ENCODE assay signal across 15 cellular contexts in the genomic region with DNA sequence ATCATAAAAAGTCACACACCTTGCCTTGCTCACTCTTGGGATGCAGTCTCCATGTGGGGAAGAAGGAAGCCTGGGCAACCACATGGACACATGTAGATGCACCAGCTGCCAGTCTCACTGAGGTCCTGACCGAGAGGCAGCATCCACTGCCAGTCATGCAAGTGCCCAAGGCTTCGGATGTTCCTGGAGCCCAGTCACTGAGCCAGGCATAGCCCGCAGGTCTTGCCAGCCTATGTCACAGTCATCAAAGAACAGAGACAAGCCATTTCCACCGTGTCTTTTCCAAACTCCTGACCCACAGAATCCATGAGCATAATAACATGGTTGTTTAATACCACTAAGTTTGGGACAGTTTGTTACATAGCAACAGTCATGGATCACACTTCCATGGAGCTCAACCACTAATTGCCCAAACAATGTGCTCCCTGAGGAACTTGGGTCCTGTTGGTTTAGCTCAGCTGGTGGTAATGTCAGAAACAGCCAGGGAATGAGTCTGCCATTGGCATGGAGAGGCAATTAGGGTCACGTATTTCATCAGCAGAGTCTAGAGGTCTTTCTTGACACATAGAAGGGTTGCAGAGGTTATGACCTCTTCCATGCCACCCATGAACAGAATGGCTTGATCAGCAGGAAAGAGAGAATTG. TPM values are rescaled to one million over a fixed set of nuclear protein-coding genes. Genes with fewer than 3 reads are reported as not detected.
DNase-seq lines count a peak whose midpoint lies in the region; ATAC-seq lines count a peak whose summit lies in the region.
"Had no signal": no experiment of that assay in that cellular context is flagged by ENCODE, and none has a peak within 500 bp of the region (broad histone marks: within the 10 kb centered on the region; RNA-seq: fewer than 3 reads in every experiment).

No MANE protein-coding gene starts in this region.

- peaks cover 99% of the 10 kb centered on the region for H3K79me2 ChIP-seq in ACC112 (ENCODE audit: control insufficient read depth, insufficient read depth, low read length, unreplicated experiment)

- H3K27me3 ChIP-seq in ACC112 (ENCODE audit: insufficient read depth, low read length) = no peaks in the 10 kb centered on the region

- no peak overlapping the region for H2AFZ ChIP-seq in ACC112 (ENCODE audit: low read length, unreplicated experiment)

- H3K27ac ChIP-seq in ACC112 (ENCODE audit: low read depth, low read length) (peak overlapping the region; percentile 75), angular gyrus (ENCODE audit: low read depth, low read length) (peak overlapping the region; percentile 74)

- ATAC-seq in left ventricle myocardium superior (peak; percentile 17), HG02623 (IDR thresholded peaks at IDR 0.05; ENCODE audit: unreplicated experiment) (no peak)

- DNase-seq in left ventricle myocardium superior = peak; percentile 35
- DNase-seq in retina = peak; percentile 51
- DNase-seq in activated CD8-positive, alpha-beta memory T cell treated with anti-CD3 and anti-CD28 coated beads for 24 hours = no peak
- no peak for DNase-seq in SK-N-DZ (ENCODE audit: low spot score)
- no peak for DNase-seq in inferior parietal cortex (ENCODE audit: extremely low spot score)
- DNase-seq: COR-L47; H7; immature natural killer cell; NCI-H2081; SIG-M5; stimulated activated CD4-positive, alpha-beta T cell treated with anti-CD3 and anti-CD28 coated beads, Interleukin-4, amount 100 ng/mL, for 24 hours; T1000 had no signal

- H3K36me3 ChIP-seq in ACC112 (ENCODE audit: insufficient read depth, low read length) = peaks cover 22% of the 10 kb centered on the region

- H3K4me1 ChIP-seq in ACC112 (ENCODE audit: control insufficient read depth, insufficient read depth, low read length, unreplicated experiment) = peaks cover 85% of the 10 kb centered on the region

- H3K4me3 ChIP-seq in ACC112 (ENCODE audit: low read depth, low read length) = no peak overlapping the region

- intact Hi-C loops in left ventricle myocardium superior (cut with micrococcal nuclease) = no loop called here

RNA-seq across cellular contexts. Expression of gene STARD13, which starts 21.5 kb away (rescaled TPM):
- total RNA-seq in left ventricle myocardium superior = 41.1 TPM
- polyA plus RNA-seq in SK-N-DZ (2014; cell fraction: cytosol; rRNA removed) = 1.2 and 2.8 TPM in 2 replicates
- 1.7 and 2.4 TPM in 2 replicates for polyA plus RNA-seq in SK-N-DZ (2014; cell fraction: nucleus; rRNA removed)
- polyA plus RNA-seq: immature natural killer cell had no signal

Comparison
In these comparisons a context has a peak if more than half of its experiments do, and no peak if none do; other contexts are left out.
1. DNase-seq: peak in left ventricle myocardium superior (single experiment) and retina (single experiment); none in activated CD8-positive, alpha-beta memory T cell treated with anti-CD3 and anti-CD28 coated beads for 24 hours (single experiment), SK-N-DZ (single experiment) and inferior parietal cortex (single experiment).